ENCODE assay signal across 35 cellular contexts in genomic region chr2:154570501-154570900, GRCh38.
"Had no signal": no experiment of that assay in that cellular context is flagged by ENCODE, and none has a peak within 500 bp of the region (broad histone marks: within the 10 kb centered on the region; RNA-seq: fewer than 3 reads in every experiment).

No MANE protein-coding gene starts in this region.

- H3K4me1 ChIP-seq: adrenal gland, body of pancreas, breast epithelium had no signal

- H3K9me3 ChIP-seq: adrenal gland, body of pancreas had no signal

- H3K27ac Mint-ChIP-seq: activated B cell treated with CpG ODN at 0.5 μM for 24 hours; activated CD4-positive, alpha-beta memory T cell treated with anti-CD3 and anti-CD28 coated beads for 36 hours; activated CD4-positive, alpha-beta T cell treated with anti-CD3 and anti-CD28 coated beads, Interleukin-2, amount 10 ng/mL, durations not matched to agents 24 days and 14 days; activated CD8-positive, alpha-beta T cell treated with anti-CD3 and anti-CD28 coated beads for 36 hours; activated naive CD4-positive, alpha-beta T cell treated with anti-CD3 and anti-CD28 coated beads for 36 hours; activated naive CD4-positive, alpha-beta T cell treated with anti-CD3 and anti-CD28 coated beads, Interleukin-2, amount 50 U/mL, for 72 hours; activated naive CD8-positive, alpha-beta T cell treated with anti-CD3 and anti-CD28 coated beads for 36 hours; activated T-cell treated with anti-CD3 and anti-CD28 coated beads, Interleukin-2, amount 50 U/mL, for 72 hours; activated T-helper 1 cell treated with anti-CD3 and anti-CD28 coated beads, Interleukin-12 subunit alpha, Interleukin-12 subunit beta, Interleukin-2, Interleukin-4 antibody, amounts not matched to agents 30 ng/mL and 10 ng/mL and 1 ng/mL, durations not matched to agents 14 hours and 24 hours and 36 hours; activated T-helper 17 cell treated with anti-CD3 and anti-CD28 coated beads, Interleukin-2, amount 50 U/mL, for 72 hours; T-helper 1 cell treated with Interleukin-12 subunit alpha and Interleukin-12 subunit beta and Interleukin-4 antibody, amounts not matched to agents 30 μg/mL and 1 μg/mL, for 36 hours; T-helper 2 cell treated with Interferon-gamma antibody and Interleukin-4, amounts not matched to agents 5 μg/mL and 100 μg/mL, for 36 hours had no signal

- DNase-seq: activated B cell treated with CpG ODN at 0.5 μM for 24 hours; activated CD4-positive, alpha-beta memory T cell treated with anti-CD3 and anti-CD28 coated beads for 36 hours; activated CD4-positive, alpha-beta T cell treated with anti-CD3 and anti-CD28 coated beads for 4 hours; activated CD4-positive, alpha-beta T cell treated with anti-CD3 and anti-CD28 coated beads, Interleukin-2, amount 10 ng/mL, durations not matched to agents 24 days and 14 days; activated CD4-positive, alpha-beta T cell treated with anti-CD3 and anti-CD28 coated beads, Interleukin-2, amount 50 U/mL, for 1 hour; activated CD4-positive, alpha-beta T cell treated with anti-CD3 and anti-CD28 coated beads, Interleukin-2, amount 50 U/mL, for 4 hours; activated CD4-positive, CD25-positive, alpha-beta regulatory T cell treated with anti-CD3 and anti-CD28 coated beads, Interleukin-2, amount 50 U/mL, for 72 hours; activated CD8-positive, alpha-beta memory T cell treated with anti-CD3 and anti-CD28 coated beads, Interleukin-2, amount 50 U/mL, for 4 hours; activated CD8-positive, alpha-beta T cell treated with anti-CD3 and anti-CD28 coated beads for 36 hours; activated effector memory CD4-positive, alpha-beta T cell treated with anti-CD3 and anti-CD28 coated beads, Interleukin-2, amount 50 U/mL, for 16 hours; activated gamma-delta T cell treated with Interleukin-2 at 50 U/mL for 16 hours; activated naive CD4-positive, alpha-beta T cell; activated naive CD4-positive, alpha-beta T cell treated with anti-CD3 and anti-CD28 coated beads for 36 hours; activated naive CD4-positive, alpha-beta T cell treated with anti-CD3 and anti-CD28 coated beads, Interleukin-2, amount 50 U/mL, for 16 hours; activated naive CD8-positive, alpha-beta T cell treated with anti-CD3 and anti-CD28 coated beads for 36 hours; activated T-cell treated with anti-CD3 and anti-CD28 coated beads for 4 hours; activated T-cell treated with anti-CD3 and anti-CD28 coated beads, Interleukin-2, amount 50 U/mL, for 1 hour; activated T-cell treated with anti-CD3 and anti-CD28 coated beads, Interleukin-2, amount 50 U/mL, for 4 hours; activated T-cell treated with anti-CD3 and anti-CD28 coated beads, Interleukin-2, amount 50 U/mL, for 72 hours; adrenal gland; amniotic stem cell; aorta; body of pancreas; brain microvascular endothelial cell; central memory CD4-positive, alpha-beta T cell; T-helper 1 cell; T-helper 2 cell; T-helper 9 cell had no signal

- H3K4me3 ChIP-seq: adrenal gland, body of pancreas, breast epithelium had no signal

- H3K4me1 Mint-ChIP-seq: activated B cell treated with CpG ODN at 0.5 μM for 24 hours; activated CD4-positive, alpha-beta T cell treated with anti-CD3 and anti-CD28 coated beads, Interleukin-2, amount 10 ng/mL, durations not matched to agents 24 days and 14 days; activated naive CD8-positive, alpha-beta T cell treated with anti-CD3 and anti-CD28 coated beads for 36 hours; activated T-helper 17 cell treated with anti-CD3 and anti-CD28 coated beads, Interleukin-2, amount 50 U/mL, for 72 hours had no signal

- H3K9me3 Mint-ChIP-seq: activated CD4-positive, alpha-beta T cell treated with anti-CD3 and anti-CD28 coated beads, Interleukin-2, amount 10 ng/mL, durations not matched to agents 24 days and 14 days; activated T-cell treated with anti-CD3 and anti-CD28 coated beads, Interleukin-2, amount 50 U/mL, for 72 hours had no signal

- H3K27me3 ChIP-seq: adrenal gland, body of pancreas, brain microvascular endothelial cell, breast epithelium had no signal

- H3K36me3 ChIP-seq: adrenal gland, brain microvascular endothelial cell, breast epithelium had no signal

- H3K27me3 Mint-ChIP-seq: activated B cell treated with CpG ODN at 0.5 μM for 24 hours; activated CD4-positive, alpha-beta memory T cell treated with anti-CD3 and anti-CD28 coated beads for 36 hours; activated CD4-positive, alpha-beta T cell treated with anti-CD3 and anti-CD28 coated beads, Interleukin-2, amount 10 ng/mL, durations not matched to agents 24 days and 14 days; activated CD8-positive, alpha-beta T cell treated with anti-CD3 and anti-CD28 coated beads for 36 hours; activated naive CD8-positive, alpha-beta T cell treated with anti-CD3 and anti-CD28 coated beads for 36 hours; activated T-helper 17 cell treated with anti-CD3 and anti-CD28 coated beads, Interleukin-2, amount 50 U/mL, for 72 hours had no signal

- H3K36me3 Mint-ChIP-seq: activated CD4-positive, alpha-beta memory T cell treated with anti-CD3 and anti-CD28 coated beads for 36 hours; activated naive CD8-positive, alpha-beta T cell treated with anti-CD3 and anti-CD28 coated beads for 36 hours had no signal

- H3K27ac ChIP-seq: adrenal gland, body of pancreas, brain microvascular endothelial cell, breast epithelium, VCaP had no signal

- H3K4me3 Mint-ChIP-seq: activated B cell treated with CpG ODN at 0.5 μM for 24 hours; activated CD4-positive, alpha-beta memory T cell treated with anti-CD3 and anti-CD28 coated beads for 36 hours; activated CD4-positive, alpha-beta T cell treated with anti-CD3 and anti-CD28 coated beads, Interleukin-2, amount 10 ng/mL, durations not matched to agents 24 days and 14 days; activated CD8-positive, alpha-beta T cell treated with anti-CD3 and anti-CD28 coated beads for 36 hours; activated naive CD4-positive, alpha-beta T cell treated with anti-CD3 and anti-CD28 coated beads for 36 hours; activated naive CD8-positive, alpha-beta T cell treated with anti-CD3 and anti-CD28 coated beads for 36 hours; activated T-cell treated with anti-CD3 and anti-CD28 coated beads, Interleukin-2, amount 50 U/mL, for 4 hours; activated T-cell treated with anti-CD3 and anti-CD28 coated beads, Interleukin-2, amount 50 U/mL, for 72 hours; activated T-helper 1 cell treated with anti-CD3 and anti-CD28 coated beads, Interleukin-12 subunit alpha, Interleukin-12 subunit beta, Interleukin-2, Interleukin-4 antibody, amounts not matched to agents 30 ng/mL and 10 ng/mL and 1 ng/mL, durations not matched to agents 14 hours and 24 hours and 36 hours; activated T-helper 17 cell treated with anti-CD3 and anti-CD28 coated beads, Interleukin-2, amount 50 U/mL, for 72 hours; T-helper 1 cell treated with Interleukin-12 subunit alpha and Interleukin-12 subunit beta and Interleukin-4 antibody, amounts not matched to agents 30 μg/mL and 1 μg/mL, for 36 hours; T-helper 2 cell treated with Interferon-gamma antibody and Interleukin-4, amounts not matched to agents 5 μg/mL and 100 μg/mL, for 36 hours had no signal
